Comparison of ENCODE assay signal across 1 cellular context in the genomic region with DNA sequence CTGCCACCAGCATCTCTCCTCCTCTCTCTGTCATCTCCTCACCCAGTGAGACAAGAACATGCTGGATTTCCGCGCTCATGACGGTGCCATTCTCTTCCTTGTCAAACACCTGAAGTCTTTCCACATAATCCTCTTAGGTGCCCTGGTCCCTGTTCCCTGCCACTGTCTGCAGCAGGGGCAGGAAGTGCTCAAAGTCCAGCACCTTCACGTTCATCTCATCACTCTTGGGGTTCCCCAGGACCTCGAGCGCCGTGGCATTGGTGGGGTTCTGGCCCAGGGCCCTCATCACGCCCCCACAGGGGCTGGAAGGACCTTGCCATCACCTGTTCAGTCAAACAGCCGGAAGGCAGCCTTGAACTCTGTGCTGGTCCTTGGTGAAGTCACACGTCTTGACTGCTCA.
TF ChIP-seq lines count a peak whose summit lies in the region.

No MANE protein-coding gene starts in this region.

TF ChIP-seq in HEK293, 187 proteins besides CTCF, POLR2A, EP300 and RAD21 (continued from another document):
- TF ChIP-seq, protein P1, sequence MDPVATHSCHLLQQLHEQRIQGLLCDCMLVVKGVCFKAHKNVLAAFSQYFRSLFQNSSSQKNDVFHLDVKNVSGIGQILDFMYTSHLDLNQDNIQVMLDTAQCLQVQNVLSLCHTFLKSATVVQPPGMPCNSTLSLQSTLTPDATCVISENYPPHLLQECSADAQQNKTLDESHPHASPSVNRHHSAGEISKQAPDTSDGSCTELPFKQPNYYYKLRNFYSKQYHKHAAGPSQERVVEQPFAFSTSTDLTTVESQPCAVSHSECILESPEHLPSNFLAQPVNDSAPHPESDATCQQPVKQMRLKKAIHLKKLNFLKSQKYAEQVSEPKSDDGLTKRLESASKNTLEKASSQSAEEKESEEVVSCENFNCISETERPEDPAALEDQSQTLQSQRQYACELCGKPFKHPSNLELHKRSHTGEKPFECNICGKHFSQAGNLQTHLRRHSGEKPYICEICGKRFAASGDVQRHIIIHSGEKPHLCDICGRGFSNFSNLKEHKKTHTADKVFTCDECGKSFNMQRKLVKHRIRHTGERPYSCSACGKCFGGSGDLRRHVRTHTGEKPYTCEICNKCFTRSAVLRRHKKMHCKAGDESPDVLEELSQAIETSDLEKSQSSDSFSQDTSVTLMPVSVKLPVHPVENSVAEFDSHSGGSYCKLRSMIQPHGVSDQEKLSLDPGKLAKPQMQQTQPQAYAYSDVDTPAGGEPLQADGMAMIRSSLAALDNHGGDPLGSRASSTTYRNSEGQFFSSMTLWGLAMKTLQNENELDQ (tag by site-specific recombination; IDR thresholded peaks at IDR 0.05; ENCODE audit: low read depth) = no peak
- TF ChIP-seq ZNF600 (tag by site-specific recombination; IDR thresholded peaks at IDR 0.05) (0 out of 2 replicates have a peak, but pooled peaks have one; percentile 21), ZNF585B (tag by site-specific recombination; IDR thresholded peaks at IDR 0.05) (no peak), GLI4 (tag by site-specific recombination; IDR thresholded peaks at IDR 0.05) (no peak)
